32 cellular contexts compared by ENCODE assay signal in genomic region chr14:97282210-97282609, GRCh38.
"Had no signal": no experiment of that assay in that cellular context is flagged by ENCODE, and none has a peak within 500 bp of the region (broad histone marks: within the 10 kb centered on the region; RNA-seq: fewer than 3 reads in every experiment).

No MANE protein-coding gene starts in this region.

- H3K4me1 ChIP-seq: adrenal gland, body of pancreas, colonic mucosa, foreskin keratinocyte, gastrocnemius medialis, heart left ventricle had no signal

- H3K27ac ChIP-seq: adrenal gland, body of pancreas, colonic mucosa, dorsolateral prefrontal cortex, foreskin keratinocyte, gastrocnemius medialis, heart left ventricle, VCaP had no signal

- H3K4me3 Mint-ChIP-seq: activated CD4-positive, alpha-beta T cell treated with anti-CD3 and anti-CD28 coated beads, Interleukin-2, amount 10 ng/mL, durations not matched to agents 7 days and 5 days; activated CD8-positive, alpha-beta T cell treated with anti-CD3 and anti-CD28 coated beads for 36 hours; activated naive CD4-positive, alpha-beta T cell treated with anti-CD3 and anti-CD28 coated beads for 36 hours; activated naive CD4-positive, alpha-beta T cell treated with anti-CD3 and anti-CD28 coated beads, Interleukin-2, amount 50 U/mL, for 24 hours; activated naive CD8-positive, alpha-beta T cell treated with anti-CD3 and anti-CD28 coated beads for 36 hours; activated naive CD8-positive, alpha-beta T cell treated with anti-CD3 and anti-CD28 coated beads, Interleukin-2, amount 50 U/mL, for 24 hours; activated T-cell treated with anti-CD3 and anti-CD28 coated beads, Interleukin-2, amount 50 U/mL, for 4 hours; dendritic cell treated with granulocyte-macrophage colony-stimulating factor and Interleukin-4, amounts not matched to agents 40 ng/mL and 50 ng/mL, for 4 days; endodermal cell; T-helper 1 cell treated with Interleukin-12 subunit alpha and Interleukin-12 subunit beta and Interleukin-4 antibody, amounts not matched to agents 30 μg/mL and 1 μg/mL, for 36 hours; WTC11 had no signal

- H3K27me3 Mint-ChIP-seq: activated CD4-positive, alpha-beta T cell treated with anti-CD3 and anti-CD28 coated beads, Interleukin-2, amount 10 ng/mL, durations not matched to agents 7 days and 5 days; activated naive CD4-positive, alpha-beta T cell treated with anti-CD3 and anti-CD28 coated beads, Interleukin-2, amount 50 U/mL, for 24 hours had no signal

- H3K9me3 ChIP-seq: adrenal gland, body of pancreas, colonic mucosa, gastrocnemius medialis, heart left ventricle had no signal

- H3K4me3 ChIP-seq: adrenal gland, body of pancreas, colonic mucosa, dorsolateral prefrontal cortex, gastrocnemius medialis, heart left ventricle had no signal

- H3K4me1 Mint-ChIP-seq: activated naive CD4-positive, alpha-beta T cell treated with anti-CD3 and anti-CD28 coated beads, Interleukin-2, amount 50 U/mL, for 24 hours; activated naive CD8-positive, alpha-beta T cell treated with anti-CD3 and anti-CD28 coated beads for 36 hours had no signal

- H3K27ac Mint-ChIP-seq: activated CD8-positive, alpha-beta T cell treated with anti-CD3 and anti-CD28 coated beads for 36 hours; activated naive CD4-positive, alpha-beta T cell treated with anti-CD3 and anti-CD28 coated beads for 36 hours; activated naive CD4-positive, alpha-beta T cell treated with anti-CD3 and anti-CD28 coated beads, Interleukin-2, amount 50 U/mL, for 24 hours; activated naive CD8-positive, alpha-beta T cell treated with anti-CD3 and anti-CD28 coated beads for 36 hours; activated naive CD8-positive, alpha-beta T cell treated with anti-CD3 and anti-CD28 coated beads, Interleukin-2, amount 50 U/mL, for 24 hours; activated T-helper 2 cell treated with anti-CD3 and anti-CD28 coated beads, Interferon-gamma antibody, Interleukin-2, Interleukin-4, amounts not matched to agents 10 μg/mL and 5 μg/mL and 100 μg/mL, durations not matched to agents 14 hours and 24 hours and 36 hours; dendritic cell treated with granulocyte-macrophage colony-stimulating factor and Interleukin-4, amounts not matched to agents 40 ng/mL and 50 ng/mL, for 4 days; endodermal cell; T-helper 1 cell treated with Interleukin-12 subunit alpha and Interleukin-12 subunit beta and Interleukin-4 antibody, amounts not matched to agents 30 μg/mL and 1 μg/mL, for 36 hours; WTC11 had no signal

- ATAC-seq: activated CD8-positive, alpha-beta T cell treated with anti-CD3 and anti-CD28 coated beads for 36 hours; activated T-cell treated with anti-CD3 and anti-CD28 coated beads, Interleukin-2, amount 50 U/mL, for 4 hours; body of pancreas; esophagus mucosa; foreskin keratinocyte; gastrocnemius medialis; heart left ventricle; WTC11 had no signal

- H3K9me3 Mint-ChIP-seq: activated CD4-positive, alpha-beta T cell treated with anti-CD3 and anti-CD28 coated beads, Interleukin-2, amount 10 ng/mL, durations not matched to agents 7 days and 5 days; activated CD8-positive, alpha-beta T cell treated with anti-CD3 and anti-CD28 coated beads for 36 hours; activated naive CD4-positive, alpha-beta T cell treated with anti-CD3 and anti-CD28 coated beads for 36 hours; activated naive CD4-positive, alpha-beta T cell treated with anti-CD3 and anti-CD28 coated beads, Interleukin-2, amount 50 U/mL, for 24 hours; activated naive CD8-positive, alpha-beta T cell treated with anti-CD3 and anti-CD28 coated beads for 36 hours; activated naive CD8-positive, alpha-beta T cell treated with anti-CD3 and anti-CD28 coated beads, Interleukin-2, amount 50 U/mL, for 24 hours; activated T-cell treated with anti-CD3 and anti-CD28 coated beads, Interleukin-2, amount 50 U/mL, for 4 hours; activated T-helper 2 cell treated with anti-CD3 and anti-CD28 coated beads, Interferon-gamma antibody, Interleukin-2, Interleukin-4, amounts not matched to agents 10 μg/mL and 5 μg/mL and 100 μg/mL, durations not matched to agents 14 hours and 24 hours and 36 hours; dendritic cell treated with granulocyte-macrophage colony-stimulating factor and Interleukin-4, amounts not matched to agents 40 ng/mL and 50 ng/mL, for 4 days; endodermal cell; T-helper 1 cell treated with Interleukin-12 subunit alpha and Interleukin-12 subunit beta and Interleukin-4 antibody, amounts not matched to agents 30 μg/mL and 1 μg/mL, for 36 hours; WTC11 had no signal

- DNase-seq: activated CD4-positive, alpha-beta T cell treated with anti-CD3 and anti-CD28 coated beads for 1 hour; activated CD4-positive, alpha-beta T cell treated with anti-CD3 and anti-CD28 coated beads for 4 hours; activated CD4-positive, alpha-beta T cell treated with anti-CD3 and anti-CD28 coated beads, Interleukin-2, amount 10 ng/mL, durations not matched to agents 7 days and 5 days; activated CD4-positive, alpha-beta T cell treated with anti-CD3 and anti-CD28 coated beads, Interleukin-2, amount 50 U/mL, for 4 hours; activated CD8-positive, alpha-beta memory T cell treated with anti-CD3 and anti-CD28 coated beads for 24 hours; activated CD8-positive, alpha-beta T cell treated with anti-CD3 and anti-CD28 coated beads for 36 hours; activated effector memory CD4-positive, alpha-beta T cell treated with anti-CD3 and anti-CD28 coated beads, Interleukin-2, amount 50 U/mL, for 16 hours; activated naive CD4-positive, alpha-beta T cell treated with anti-CD3 and anti-CD28 coated beads for 36 hours; activated naive CD8-positive, alpha-beta T cell treated with anti-CD3 and anti-CD28 coated beads for 36 hours; activated naive CD8-positive, alpha-beta T cell treated with anti-CD3 and anti-CD28 coated beads, Interleukin-2, amount 50 U/mL, for 24 hours; activated T-cell treated with anti-CD3 and anti-CD28 coated beads, Interleukin-2, amount 50 U/mL, for 4 hours; adrenal gland; amygdala; aorta; body of pancreas; caudate nucleus; colonic mucosa; dorsolateral prefrontal cortex; effector memory CD4-positive, alpha-beta T cell; endodermal cell; foreskin keratinocyte; gastrocnemius medialis; glutamatergic neuron; heart left ventricle; T-helper 9 cell had no signal

- H3K27me3 ChIP-seq: adrenal gland, body of pancreas, colonic mucosa, foreskin keratinocyte, gastrocnemius medialis had no signal

- H3K36me3 ChIP-seq: adrenal gland, colonic mucosa, gastrocnemius medialis, heart left ventricle had no signal

- H3K36me3 Mint-ChIP-seq: activated naive CD4-positive, alpha-beta T cell treated with anti-CD3 and anti-CD28 coated beads, Interleukin-2, amount 50 U/mL, for 24 hours; activated naive CD8-positive, alpha-beta T cell treated with anti-CD3 and anti-CD28 coated beads for 36 hours; WTC11 had no signal
